ENCODE assay signal across 15 cellular contexts in genomic region chr3:43892061-43892460, GRCh38.
DNase-seq lines count a peak whose midpoint lies in the region; ATAC-seq and TF ChIP-seq lines count a peak whose summit lies in the region.
"Had no signal": no experiment of that assay in that cellular context is flagged by ENCODE, and none has a peak within 500 bp of the region (broad histone marks: within the 10 kb centered on the region; RNA-seq: fewer than 3 reads in every experiment).

No MANE protein-coding gene starts in this region.

- H3K9me3 Mint-ChIP-seq in activated B cell treated with CpG ODN at 0.5 μM for 24 hours, result no peaks in the 10 kb centered on the region
- no peaks in the 10 kb centered on the region for H3K9me3 Mint-ChIP-seq in activated T-cell treated with anti-CD3 and anti-CD28 coated beads, Interleukin-2, amount 50 U/mL, for 24 hours

- H3K36me3 Mint-ChIP-seq in activated B cell treated with CpG ODN at 0.5 μM for 24 hours (ENCODE audit: low read depth), result no peaks in the 10 kb centered on the region
- no peaks in the 10 kb centered on the region for H3K36me3 Mint-ChIP-seq in activated T-cell treated with anti-CD3 and anti-CD28 coated beads, Interleukin-2, amount 50 U/mL, for 24 hours (ENCODE audit: low read depth)

- H3K27ac Mint-ChIP-seq in activated B cell treated with CpG ODN at 0.5 μM for 24 hours, result peak overlapping the region; percentile 50
- H3K27ac Mint-ChIP-seq in activated T-cell treated with anti-CD3 and anti-CD28 coated beads, Interleukin-2, amount 50 U/mL, for 24 hours, result no peak overlapping the region

- peaks cover 12% of the 10 kb centered on the region for H3K27me3 Mint-ChIP-seq in activated B cell treated with CpG ODN at 0.5 μM for 24 hours
- peaks cover 76% of the 10 kb centered on the region for H3K27me3 Mint-ChIP-seq in activated T-cell treated with anti-CD3 and anti-CD28 coated beads, Interleukin-2, amount 50 U/mL, for 24 hours

- H3K4me1 Mint-ChIP-seq in activated B cell treated with CpG ODN at 0.5 μM for 24 hours, result peaks cover 33% of the 10 kb centered on the region
- peaks cover 14% of the 10 kb centered on the region for H3K4me1 Mint-ChIP-seq in activated T-cell treated with anti-CD3 and anti-CD28 coated beads, Interleukin-2, amount 50 U/mL, for 24 hours (ENCODE audit: low read depth)

- H3K4me3 Mint-ChIP-seq in activated B cell treated with CpG ODN at 0.5 μM for 24 hours, result peak overlapping the region; percentile 58
- no peak overlapping the region for H3K4me3 Mint-ChIP-seq in activated T-cell treated with anti-CD3 and anti-CD28 coated beads, Interleukin-2, amount 50 U/mL, for 24 hours

- POLR2A ChIA-PET in activated B cell treated with CpG ODN at 0.5 μM for 24 hours (lab: Charles Lee), result interaction anchor here (0.7 to 0.8 kb wide), 2 partner anchors 15 to 26 kb away, joined by 4 to 6 read pairs; no protein-coding TSS in a partner anchor

- peak; percentile 11 for ATAC-seq in HG03095 (IDR thresholded peaks at IDR 0.05; ENCODE audit: unreplicated experiment)
- ATAC-seq in activated B cell treated with CpG ODN at 0.5 μM for 24 hours (ENCODE audit: low read depth), result no peak
- ATAC-seq: heart left ventricle had no signal

- intact Hi-C loops in activated B cell treated with CpG ODN at 0.5 μM for 24 hours (cut with micrococcal nuclease), result loop anchor here (1.0 to 2.0 kb wide), 3 partner anchors 104 to 201 kb away; partner anchors contain the start of gene ABHD5

- CTCF ChIA-PET in activated B cell treated with CpG ODN at 0.5 μM for 24 hours (lab: Charles Lee), result no interaction called here

- TF ChIP-seq CTCF in activated B cell treated with CpG ODN at 0.5 μM for 24 hours (IDR thresholded peaks at IDR 0.05), result no peak

- DNase-seq in NCI-H1694 treated with DMSO at 0.1 percent for 48 hours (lab: John Stamatoyannopoulos, UW) (peak; percentile 39), NCI-H1694 (lab: John Stamatoyannopoulos, UW) (no peak), activated B cell treated with CpG ODN at 0.5 μM for 24 hours (no peak), superior temporal gyrus (ENCODE audit: extremely low spot score) (peak; percentile 29), NCI-H748 treated with DMSO at 0.1 percent for 48 hours (lab: John Stamatoyannopoulos, UW) (no peak), iPS-NIHi11 (ENCODE audit: low spot score) (no peak)
- DNase-seq in activated T-cell treated with anti-CD3 and anti-CD28 coated beads, Interleukin-2, amount 50 U/mL, for 24 hours, result no peak
- DNase-seq: activated CD4-positive, alpha-beta T cell treated with anti-CD3 and anti-CD28 coated beads, Interleukin-2, amount 50 U/mL, for 48 hours; activated naive CD4-positive, alpha-beta T cell treated with Interleukin-2 at 50 U/mL for 16 hours; AML-193; amniotic stem cell; dermis blood vessel endothelial cell; heart left ventricle; NCI-H1048 had no signal

Comparison
In these comparisons a context has a peak if more than half of its experiments do, and no peak if none do; other contexts are left out.
1. DNase-seq: peak in NCI-H1694 treated with DMSO at 0.1 percent for 48 hours (single experiment) and superior temporal gyrus (single experiment); none in NCI-H1694 (single experiment), activated B cell treated with CpG ODN at 0.5 μM for 24 hours (single experiment), NCI-H748 treated with DMSO at 0.1 percent for 48 hours (single experiment), iPS-NIHi11 (single experiment) and activated T-cell treated with anti-CD3 and anti-CD28 coated beads, Interleukin-2, amount 50 U/mL, for 24 hours (single experiment).